15 cellular contexts compared by ENCODE assay signal in the genomic region with DNA sequence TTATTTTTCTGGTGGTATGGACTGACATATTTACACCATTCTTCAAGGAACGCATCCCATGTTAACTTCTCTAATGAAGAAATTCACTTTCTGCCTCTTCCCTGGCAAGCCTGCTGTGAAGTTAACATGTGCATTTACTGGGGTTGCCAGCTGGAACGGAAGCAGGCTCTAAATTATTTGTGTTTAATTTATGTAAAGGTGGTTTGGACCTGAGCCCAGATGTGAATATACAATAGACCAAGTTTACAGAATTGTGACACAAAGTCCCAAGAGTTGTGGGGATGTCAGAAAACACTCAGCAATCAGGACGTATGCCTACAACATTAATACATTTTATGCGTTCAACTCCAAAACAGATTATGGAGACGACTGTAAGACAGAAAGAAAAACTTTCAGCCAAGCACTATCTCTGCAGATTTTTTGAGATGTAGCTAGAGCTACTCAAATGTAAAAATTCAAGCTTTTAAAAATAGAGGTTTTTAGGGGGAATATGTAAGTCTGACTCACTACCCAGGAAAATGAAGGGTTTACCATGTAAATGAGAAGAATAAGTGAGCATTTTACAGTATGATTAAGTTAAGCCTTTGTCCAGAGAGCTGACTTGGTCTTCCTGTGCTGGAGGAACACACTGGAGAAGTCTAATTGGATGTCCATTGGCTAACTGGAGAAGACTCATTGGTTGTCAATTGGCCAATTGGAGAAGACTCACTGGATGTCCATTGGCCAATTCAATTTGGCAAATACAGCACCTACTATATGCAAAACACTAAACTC. TPM values are rescaled to one million over a fixed set of nuclear protein-coding genes. Genes with fewer than 3 reads are reported as not detected.
DNase-seq lines count a peak whose midpoint lies in the region; ATAC-seq, FAIRE-seq and TF ChIP-seq lines count a peak whose summit lies in the region.
"Had no signal": no experiment of that assay in that cellular context is flagged by ENCODE, and none has a peak within 500 bp of the region (broad histone marks: within the 10 kb centered on the region; RNA-seq: fewer than 3 reads in every experiment).

No MANE protein-coding gene starts in this region.

- H3K27ac ChIP-seq in muscle layer of colon (ENCODE audit: low read depth, low read length): peak overlapping the region; percentile 27
- H3K27ac ChIP-seq: 22Rv1, colonic mucosa, tibial artery, WERI-Rb-1 had no signal

- no peak overlapping the region for H3K9ac ChIP-seq in muscle layer of colon (ENCODE audit: low read length)

- no peak for FAIRE-seq in bronchial epithelial cell (lab: Jason Lieb, UNC)

- H3K9me3 ChIP-seq in muscle layer of colon (ENCODE audit: low read length): no peaks in the 10 kb centered on the region
- H3K9me3 ChIP-seq: colonic mucosa, left lung, tibial artery had no signal

- no peaks in the 10 kb centered on the region for H3K36me3 Mint-ChIP-seq in T-helper 2 cell treated with Interferon-gamma antibody and Interleukin-4, amounts not matched to agents 5 μg/mL and 100 μg/mL, for 36 hours (ENCODE audit: low read depth)
- H3K36me3 Mint-ChIP-seq: activated naive CD8-positive, alpha-beta T cell treated with anti-CD3 and anti-CD28 coated beads, Interleukin-2, amount 10 ng/mL, durations not matched to agents 7 days and 5 days had no signal

- H3K27ac Mint-ChIP-seq in T-helper 2 cell treated with Interferon-gamma antibody and Interleukin-4, amounts not matched to agents 5 μg/mL and 100 μg/mL, for 36 hours: no peak overlapping the region
- H3K27ac Mint-ChIP-seq: activated naive CD8-positive, alpha-beta T cell treated with anti-CD3 and anti-CD28 coated beads, Interleukin-2, amount 10 ng/mL, durations not matched to agents 7 days and 5 days had no signal

- DNase-seq in DMS 273 (lab: John Stamatoyannopoulos, UW; ENCODE audit: unreplicated experiment): peak; percentile 63
- no peak for DNase-seq in DMS 273 treated with DMSO at 0.1 percent for 48 hours (lab: John Stamatoyannopoulos, UW)
- peak; percentile 82 for DNase-seq in NCI-H1105 treated with DMSO at 0.1 percent for 48 hours (lab: John Stamatoyannopoulos, UW)
- DNase-seq in bronchial epithelial cell (ENCODE audit: low read depth): peak; percentile 37
- no peak for DNase-seq in T-helper 2 cell treated with Interferon-gamma antibody and Interleukin-4, amounts not matched to agents 5 μg/mL and 100 μg/mL, for 36 hours (ENCODE audit: low spot score)
- DNase-seq in amygdala (lab: John Stamatoyannopoulos, UW): no peak
- DNase-seq: activated CD8-positive, alpha-beta memory T cell treated with anti-CD3 and anti-CD28 coated beads, Interleukin-2, amount 50 U/mL, for 4 hours; activated naive CD8-positive, alpha-beta T cell treated with anti-CD3 and anti-CD28 coated beads, Interleukin-2, amount 10 ng/mL, durations not matched to agents 7 days and 5 days; colonic mucosa; left lung; tibial artery; WERI-Rb-1 had no signal

- no peak for TF ChIP-seq CTCF in bronchial epithelial cell (IDR thresholded peaks at IDR 0.05; ENCODE audit: insufficient read depth, low read length, severe bottlenecking)

- no peaks in the 10 kb centered on the region for H3K4me1 Mint-ChIP-seq in T-helper 2 cell treated with Interferon-gamma antibody and Interleukin-4, amounts not matched to agents 5 μg/mL and 100 μg/mL, for 36 hours (ENCODE audit: low read depth)

- H3K4me3 ChIP-seq in bronchial epithelial cell (ENCODE audit: low read depth, low read length): no peak overlapping the region
- no peak overlapping the region for H3K4me3 ChIP-seq in muscle layer of colon (ENCODE audit: low read depth in 1 of 2, low read length in 2 of 2)
- H3K4me3 ChIP-seq: colonic mucosa, left lung, tibial artery had no signal

- H3K27me3 ChIP-seq in bronchial epithelial cell (ENCODE audit: control insufficient read depth, insufficient read depth, low read length): no peaks in the 10 kb centered on the region
- no peaks in the 10 kb centered on the region for H3K27me3 ChIP-seq in muscle layer of colon (ENCODE audit: control insufficient read depth in 1 of 2, insufficient read depth in 2 of 2, low read length in 2 of 2)
- H3K27me3 ChIP-seq: colonic mucosa, left lung, tibial artery had no signal

- ATAC-seq in GM18867 (IDR thresholded peaks at IDR 0.05; ENCODE audit: unreplicated experiment): no peak

- H3K4me1 ChIP-seq in muscle layer of colon (ENCODE audit: insufficient read depth, low read length): peaks cover 32% of the 10 kb centered on the region
- H3K4me1 ChIP-seq: colonic mucosa had no signal

- no peak overlapping the region for H3K4me3 Mint-ChIP-seq in T-helper 2 cell treated with Interferon-gamma antibody and Interleukin-4, amounts not matched to agents 5 μg/mL and 100 μg/mL, for 36 hours
- H3K4me3 Mint-ChIP-seq: activated naive CD8-positive, alpha-beta T cell treated with anti-CD3 and anti-CD28 coated beads, Interleukin-2, amount 10 ng/mL, durations not matched to agents 7 days and 5 days had no signal

- H3K27me3 Mint-ChIP-seq in T-helper 2 cell treated with Interferon-gamma antibody and Interleukin-4, amounts not matched to agents 5 μg/mL and 100 μg/mL, for 36 hours (ENCODE audit: low read depth): peaks cover 8% of the 10 kb centered on the region

- H3K9me3 Mint-ChIP-seq in T-helper 2 cell treated with Interferon-gamma antibody and Interleukin-4, amounts not matched to agents 5 μg/mL and 100 μg/mL, for 36 hours: no peaks in the 10 kb centered on the region

- H3K36me3 ChIP-seq in bronchial epithelial cell (ENCODE audit: control insufficient read depth, insufficient read depth, low read length): no peaks in the 10 kb centered on the region
- no peaks in the 10 kb centered on the region for H3K36me3 ChIP-seq in muscle layer of colon (ENCODE audit: insufficient read depth, low read length)
- H3K36me3 ChIP-seq: colonic mucosa, left lung, WERI-Rb-1 had no signal

RNA-seq across cellular contexts. Expression of gene NRP1, which starts 19.5 kb away (rescaled TPM):
- total RNA-seq in bronchial epithelial cell: 16.1 and 21.6 TPM in 2 replicates

Comparison
In these comparisons a context has a peak if more than half of its experiments do, and no peak if none do; other contexts are left out.
1. DNase-seq: peak in DMS 273 (single experiment), NCI-H1105 treated with DMSO at 0.1 percent for 48 hours (single experiment) and bronchial epithelial cell (single experiment); none in DMS 273 treated with DMSO at 0.1 percent for 48 hours (single experiment), T-helper 2 cell treated with Interferon-gamma antibody and Interleukin-4, amounts not matched to agents 5 μg/mL and 100 μg/mL, for 36 hours (single experiment) and amygdala (0 of 56).